ENCODE assay signal across 10 cellular contexts in the genomic region with DNA sequence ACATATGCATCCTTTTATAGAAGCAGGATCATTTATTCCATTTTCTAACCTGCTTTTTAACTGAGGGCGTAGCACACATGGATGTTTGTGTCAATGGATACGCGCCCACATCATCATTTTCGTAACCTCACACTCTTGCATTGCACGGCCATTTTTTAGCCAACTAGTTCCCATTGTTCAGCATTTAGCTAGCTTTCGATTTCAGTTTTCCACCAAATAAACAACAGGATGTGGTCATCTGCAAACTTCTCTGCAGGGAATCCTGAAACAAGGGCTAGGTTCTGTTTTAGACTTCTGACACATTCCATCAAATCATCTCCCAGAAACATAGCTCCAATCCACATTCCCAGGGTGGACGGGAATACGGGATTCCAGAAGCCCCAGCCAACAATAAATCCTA. TPM values are rescaled to one million over a fixed set of nuclear protein-coding genes. Genes with fewer than 3 reads are reported as not detected.
DNase-seq lines count a peak whose midpoint lies in the region; ATAC-seq and TF ChIP-seq lines count a peak whose summit lies in the region.
"Had no signal": no experiment of that assay in that cellular context is flagged by ENCODE, and none has a peak within 500 bp of the region (broad histone marks: within the 10 kb centered on the region; RNA-seq: fewer than 3 reads in every experiment).

No MANE protein-coding gene starts in this region.

- peaks cover 20% of the 10 kb centered on the region for H3K79me2 ChIP-seq in mammary epithelial cell (ENCODE audit: insufficient read depth, low read length)

- no peaks in the 10 kb centered on the region for H3K9me3 Mint-ChIP-seq in MCF 10A (ENCODE audit: unreplicated experiment)
- H3K9me3 Mint-ChIP-seq in activated T-helper 17 cell treated with anti-CD3 and anti-CD28 coated beads, Interleukin-2, amount 50 U/mL, for 72 hours = no peaks in the 10 kb centered on the region
- H3K9me3 Mint-ChIP-seq: activated B cell treated with CpG ODN at 0.5 μM for 24 hours had no signal

- H3K27me3 ChIP-seq in mammary epithelial cell (ENCODE audit: insufficient read depth, low read length) = no peaks in the 10 kb centered on the region
- no peaks in the 10 kb centered on the region for H3K27me3 ChIP-seq in upper lobe of left lung

- POLR2A ChIA-PET in MCF 10A (lab: Yijun Ruan, JAX) = interaction anchor here (0.6 kb wide), 1 partner anchor 734 kb away, joined by 3 read pairs; no protein-coding TSS in a partner anchor

- H3K36me3 ChIP-seq in mammary epithelial cell (ENCODE audit: insufficient read depth, low read length) = no peaks in the 10 kb centered on the region
- H3K36me3 ChIP-seq in upper lobe of left lung = no peaks in the 10 kb centered on the region

- no peak overlapping the region for H3K4me3 Mint-ChIP-seq in MCF 10A (ENCODE audit: unreplicated experiment)
- H3K4me3 Mint-ChIP-seq in activated T-helper 17 cell treated with anti-CD3 and anti-CD28 coated beads, Interleukin-2, amount 50 U/mL, for 72 hours = peak overlapping the region; percentile 84
- H3K4me3 Mint-ChIP-seq: activated B cell treated with CpG ODN at 0.5 μM for 24 hours had no signal

- TF ChIP-seq EP300 in upper lobe of left lung (IDR thresholded peaks at IDR 0.05) = peak in 2 of 4 donors; percentile 3 to 20

- TF ChIP-seq POLR2A in upper lobe of left lung (IDR thresholded peaks at IDR 0.05) = no peak

- WGBS in mammary epithelial cell (ENCODE audit: low coverage, missing lambda C conversion rate) = 98% methylated on average over 6 of the region's 8 CpGs
- WGBS in upper lobe of left lung, 2 donors = 35 to 42% methylated on average over 8 of the region's 8 CpGs

- ATAC-seq in activated T-helper 17 cell treated with anti-CD3 and anti-CD28 coated beads, Interleukin-2, amount 50 U/mL, for 72 hours (replicated peaks) = peak; percentile 74
- ATAC-seq in upper lobe of left lung (ENCODE audit: low FRiP score in 2 of 2) (peak in 1 of 2 donors; percentile 6), GM18511 (IDR thresholded peaks at IDR 0.05; ENCODE audit: unreplicated experiment) (no peak)

- no peak overlapping the region for H2AFZ ChIP-seq in mammary epithelial cell (ENCODE audit: low read depth, low read length)

- H3K4me3 ChIP-seq in mammary epithelial cell (replicated peaks in 1 of 3; ENCODE audit: insufficient read depth in 1 of 3, low read depth in 2 of 3, low read length in 3 of 3) (no peak overlapping the region), upper lobe of left lung (peak overlapping the region in 1 of 4 donors; percentile 15)

- DNase-seq in MCF 10A (ENCODE audit: unreplicated experiment) = no peak
- DNase-seq in mammary epithelial cell = no peak
- peak; percentile 69 for DNase-seq in iris pigment epithelial cell (ENCODE audit: low read depth)
- no peak for DNase-seq in upper lobe of left lung
- DNase-seq in COR-L47 (lab: John Stamatoyannopoulos, UW) = no peak
- DNase-seq in NCI-H2227 treated with DMSO at 0.1 percent for 48 hours (lab: John Stamatoyannopoulos, UW) = no peak
- DNase-seq: activated B cell treated with CpG ODN at 0.5 μM for 24 hours, DMS79 had no signal

- H3K9me3 ChIP-seq in mammary epithelial cell (replicated peaks; ENCODE audit: insufficient read depth, low read length) (no peaks in the 10 kb centered on the region), upper lobe of left lung (no peaks in the 10 kb centered on the region)

- no peak overlapping the region for H3K9ac ChIP-seq in mammary epithelial cell (ENCODE audit: insufficient read depth, low read length)

- TF ChIP-seq CTCF in MCF 10A (IDR thresholded peaks at IDR 0.05; ENCODE audit: unreplicated experiment) = no peak
- TF ChIP-seq CTCF in mammary epithelial cell (conservative IDR thresholded peaks at IDR 0.05 in 1 of 2, IDR thresholded peaks at IDR 0.05 in 1 of 2; ENCODE audit: extremely low read depth in 1 of 2, insufficient read depth in 1 of 2, low read depth in 1 of 2, low read length in 2 of 2) = no peak
- no peak for TF ChIP-seq CTCF in upper lobe of left lung (IDR thresholded peaks at IDR 0.05)

- H3K4me1 ChIP-seq in mammary epithelial cell (ENCODE audit: insufficient read depth, low read length) (peaks cover 16% of the 10 kb centered on the region), upper lobe of left lung (peaks cover 56 to 92% (median 68%) of the 10 kb centered on the region in 4 donors)

- intact Hi-C loops in MCF 10A (cut with micrococcal nuclease) (no loop called here), mammary epithelial cell (cut with micrococcal nuclease) (no loop called here)

- peaks cover 31% of the 10 kb centered on the region for H3K4me1 Mint-ChIP-seq in MCF 10A (ENCODE audit: insufficient read depth, unreplicated experiment)
- peaks cover 25% of the 10 kb centered on the region for H3K4me1 Mint-ChIP-seq in activated T-helper 17 cell treated with anti-CD3 and anti-CD28 coated beads, Interleukin-2, amount 50 U/mL, for 72 hours

- CTCF ChIA-PET in MCF 10A (lab: Yijun Ruan, JAX) = interaction anchor here (0.7 to 18.1 kb wide), 6 partner anchors 12 to 173 kb away, joined by 3 to 216 read pairs (median 4); a partner anchor contains a TSS
- CTCF ChIA-PET in mammary epithelial cell (lab: Charles Lee; ENCODE audit: low non-redundant PET) = no interaction called here

- H4K20me1 ChIP-seq in mammary epithelial cell (ENCODE audit: insufficient read depth, low read length) = no peaks in the 10 kb centered on the region

- in situ Hi-C loops in mammary epithelial cell (cut with MboI; ENCODE audit: low sequenced_read_pairs in 2 of 2) = no loop called here

- H3K27ac ChIP-seq in mammary epithelial cell (ENCODE audit: insufficient read depth, low read depth, low read length) (no peak overlapping the region), upper lobe of left lung (peak overlapping the region; percentile 63 to 97 (median 78))

- BruUV-seq in MCF 10A (replicated peaks; lab: Mats Ljungman, UMichigan) (no TSS peak), mammary epithelial cell (replicated peaks; lab: Mats Ljungman, UMichigan) (no TSS peak)

- no peaks in the 10 kb centered on the region for H3K27me3 Mint-ChIP-seq in MCF 10A (ENCODE audit: insufficient read depth, unreplicated experiment)
- H3K27me3 Mint-ChIP-seq in activated T-helper 17 cell treated with anti-CD3 and anti-CD28 coated beads, Interleukin-2, amount 50 U/mL, for 72 hours = no peaks in the 10 kb centered on the region

- dilution Hi-C loops in mammary epithelial cell (cut with HindIII; ENCODE audit: low sequenced_read_pairs) = loop anchor here (25.0 kb wide), 1 partner anchor 173 kb away; a partner anchor contains a TSS

- H3K4me2 ChIP-seq in mammary epithelial cell (ENCODE audit: insufficient read depth, low read depth, low read length) = no peak overlapping the region

- H3K36me3 Mint-ChIP-seq in MCF 10A (ENCODE audit: insufficient read depth, unreplicated experiment) = peaks cover 11% of the 10 kb centered on the region
- H3K36me3 Mint-ChIP-seq in activated T-helper 17 cell treated with anti-CD3 and anti-CD28 coated beads, Interleukin-2, amount 50 U/mL, for 72 hours (ENCODE audit: low read depth) = no peaks in the 10 kb centered on the region

- H3K27ac Mint-ChIP-seq in MCF 10A (ENCODE audit: low read depth, unreplicated experiment) = peak overlapping the region; percentile 37
- peak overlapping the region; percentile 97 for H3K27ac Mint-ChIP-seq in activated T-helper 17 cell treated with anti-CD3 and anti-CD28 coated beads, Interleukin-2, amount 50 U/mL, for 72 hours
- H3K27ac Mint-ChIP-seq: activated B cell treated with CpG ODN at 0.5 μM for 24 hours had no signal

RNA-seq across cellular contexts. Expression of a gene that starts 6.4 kb away (rescaled TPM):
- total RNA-seq in MCF 10A (2022) (57.2 and 62.0 TPM in 2 replicates), mammary epithelial cell (10 to 100 TPM; 26.6 to 35.8 TPM), upper lobe of left lung (100 to 1,000 TPM in 1 of 6 donors, 10 to 100 TPM in 5; 53.7 to 124 (median 64.4) TPM)
- 26.5 TPM for polyA plus RNA-seq in mammary epithelial cell
- 59.4 TPM for polyA minus RNA-seq in mammary epithelial cell
- 10 to 100 TPM in 1 of 2 donors, 1 to 10 TPM in 1; 6.7 to 10.8 TPM for total RNA-seq in activated T-helper 17 cell treated with anti-CD3 and anti-CD28 coated beads, Interleukin-2, amount 50 U/mL, for 72 hours

RNA-seq across cellular contexts. Expression of a gene that starts 37.2 kb away (rescaled TPM):
- total RNA-seq in MCF 10A (2022) (0.30 and 0.39 TPM in 2 replicates), mammary epithelial cell (1 to 10 TPM in 1 of 2 donors, not detected in 1; 3.0 TPM), upper lobe of left lung (10 to 100 TPM; 21.1 to 90.6 (median 65.1) TPM)
- 0.19 TPM for polyA plus RNA-seq in mammary epithelial cell
- not detected for polyA minus RNA-seq in mammary epithelial cell
- 1 to 10 TPM in 1 of 2 donors, under 1 TPM in 1; 0.61 to 1.4 TPM for total RNA-seq in activated T-helper 17 cell treated with anti-CD3 and anti-CD28 coated beads, Interleukin-2, amount 50 U/mL, for 72 hours

Comparison
In these comparisons a context has a peak if more than half of its experiments do, and no peak if none do; other contexts are left out.
1. RNA of a gene that starts 37.2 kb away (total RNA-seq): 21.1 to 90.6 TPM in upper lobe of left lung; 3.0 TPM in mammary epithelial cell, 0.61 to 1.4 TPM in activated T-helper 17 cell treated with anti-CD3 and anti-CD28 coated beads, Interleukin-2, amount 50 U/mL, for 72 hours and 0.30 to 0.39 TPM in MCF 10A; every median in the first group is over 4 times any median in the second.